1 cellular context compared by ENCODE assay signal in the genomic region with DNA sequence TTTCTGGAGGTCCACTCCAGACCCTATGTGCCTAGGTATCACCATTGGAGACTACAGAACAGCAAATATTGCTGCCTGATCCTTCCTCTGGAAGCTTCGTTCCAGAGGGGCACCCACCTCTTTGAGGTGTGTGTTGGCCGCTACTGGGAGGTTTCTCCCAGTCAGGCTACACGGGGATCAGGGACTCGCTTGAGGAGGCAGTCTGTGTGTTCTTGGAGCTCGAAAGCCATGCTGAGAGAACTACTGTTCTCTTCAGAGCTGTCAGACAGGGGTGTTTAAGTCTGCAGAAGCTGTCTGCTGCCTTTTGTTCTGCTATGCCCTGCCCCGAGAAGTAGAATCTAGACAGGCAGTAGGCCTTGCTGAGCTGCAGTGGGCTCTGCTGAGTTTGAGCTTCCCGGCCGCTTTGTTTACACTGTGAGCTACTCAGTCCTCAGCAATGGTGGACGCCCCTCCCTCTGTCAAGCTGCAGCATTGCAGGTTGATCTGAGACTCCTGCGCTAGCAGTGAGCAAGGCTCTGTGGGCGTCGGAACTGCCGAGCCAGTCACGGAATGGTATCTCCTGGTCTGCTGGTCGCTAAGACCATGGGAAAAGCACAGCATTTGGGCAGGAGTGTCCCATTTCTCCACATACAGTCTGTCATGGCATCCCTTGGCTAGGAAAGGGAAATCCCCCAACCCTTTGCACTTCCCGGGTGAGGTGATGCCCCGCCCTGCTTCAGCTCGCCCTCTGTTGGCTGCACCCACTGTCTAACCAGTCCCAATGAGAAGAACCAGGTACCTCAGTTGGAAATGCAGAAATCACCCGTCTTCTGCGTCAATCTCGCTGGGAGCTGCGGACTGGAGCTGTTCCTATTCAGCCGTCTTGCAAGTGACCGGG.
TF ChIP-seq lines count a peak whose summit lies in the region.

No MANE protein-coding gene starts in this region.

TF ChIP-seq in H1, 55 proteins besides CTCF, POLR2A, EP300 and RAD21:
- TF ChIP-seq GABPA (IDR thresholded peaks at IDR 0.05; ENCODE audit: borderline replicate concordance, insufficient read depth, low read length) (no peak), KDM5A (IDR thresholded peaks at IDR 0.05; ENCODE audit: low read length) (no peak), TAF1 (IDR thresholded peaks at IDR 0.05; ENCODE audit: low read depth, low read length) (no peak), HDAC2 (IDR thresholded peaks at IDR 0.05; ENCODE audit: borderline replicate concordance in 1 of 2, low read depth in 2 of 2, low read length in 2 of 2) (no peak), ZNF274 (IDR thresholded peaks at IDR 0.05; ENCODE audit: borderline replicate concordance, extremely low read depth, low read length) (no peak), BCL11A (IDR thresholded peaks at IDR 0.05; ENCODE audit: low read depth in 2 of 2, low read length in 2 of 2) (no peak)
- TF ChIP-seq, protein P1, sequence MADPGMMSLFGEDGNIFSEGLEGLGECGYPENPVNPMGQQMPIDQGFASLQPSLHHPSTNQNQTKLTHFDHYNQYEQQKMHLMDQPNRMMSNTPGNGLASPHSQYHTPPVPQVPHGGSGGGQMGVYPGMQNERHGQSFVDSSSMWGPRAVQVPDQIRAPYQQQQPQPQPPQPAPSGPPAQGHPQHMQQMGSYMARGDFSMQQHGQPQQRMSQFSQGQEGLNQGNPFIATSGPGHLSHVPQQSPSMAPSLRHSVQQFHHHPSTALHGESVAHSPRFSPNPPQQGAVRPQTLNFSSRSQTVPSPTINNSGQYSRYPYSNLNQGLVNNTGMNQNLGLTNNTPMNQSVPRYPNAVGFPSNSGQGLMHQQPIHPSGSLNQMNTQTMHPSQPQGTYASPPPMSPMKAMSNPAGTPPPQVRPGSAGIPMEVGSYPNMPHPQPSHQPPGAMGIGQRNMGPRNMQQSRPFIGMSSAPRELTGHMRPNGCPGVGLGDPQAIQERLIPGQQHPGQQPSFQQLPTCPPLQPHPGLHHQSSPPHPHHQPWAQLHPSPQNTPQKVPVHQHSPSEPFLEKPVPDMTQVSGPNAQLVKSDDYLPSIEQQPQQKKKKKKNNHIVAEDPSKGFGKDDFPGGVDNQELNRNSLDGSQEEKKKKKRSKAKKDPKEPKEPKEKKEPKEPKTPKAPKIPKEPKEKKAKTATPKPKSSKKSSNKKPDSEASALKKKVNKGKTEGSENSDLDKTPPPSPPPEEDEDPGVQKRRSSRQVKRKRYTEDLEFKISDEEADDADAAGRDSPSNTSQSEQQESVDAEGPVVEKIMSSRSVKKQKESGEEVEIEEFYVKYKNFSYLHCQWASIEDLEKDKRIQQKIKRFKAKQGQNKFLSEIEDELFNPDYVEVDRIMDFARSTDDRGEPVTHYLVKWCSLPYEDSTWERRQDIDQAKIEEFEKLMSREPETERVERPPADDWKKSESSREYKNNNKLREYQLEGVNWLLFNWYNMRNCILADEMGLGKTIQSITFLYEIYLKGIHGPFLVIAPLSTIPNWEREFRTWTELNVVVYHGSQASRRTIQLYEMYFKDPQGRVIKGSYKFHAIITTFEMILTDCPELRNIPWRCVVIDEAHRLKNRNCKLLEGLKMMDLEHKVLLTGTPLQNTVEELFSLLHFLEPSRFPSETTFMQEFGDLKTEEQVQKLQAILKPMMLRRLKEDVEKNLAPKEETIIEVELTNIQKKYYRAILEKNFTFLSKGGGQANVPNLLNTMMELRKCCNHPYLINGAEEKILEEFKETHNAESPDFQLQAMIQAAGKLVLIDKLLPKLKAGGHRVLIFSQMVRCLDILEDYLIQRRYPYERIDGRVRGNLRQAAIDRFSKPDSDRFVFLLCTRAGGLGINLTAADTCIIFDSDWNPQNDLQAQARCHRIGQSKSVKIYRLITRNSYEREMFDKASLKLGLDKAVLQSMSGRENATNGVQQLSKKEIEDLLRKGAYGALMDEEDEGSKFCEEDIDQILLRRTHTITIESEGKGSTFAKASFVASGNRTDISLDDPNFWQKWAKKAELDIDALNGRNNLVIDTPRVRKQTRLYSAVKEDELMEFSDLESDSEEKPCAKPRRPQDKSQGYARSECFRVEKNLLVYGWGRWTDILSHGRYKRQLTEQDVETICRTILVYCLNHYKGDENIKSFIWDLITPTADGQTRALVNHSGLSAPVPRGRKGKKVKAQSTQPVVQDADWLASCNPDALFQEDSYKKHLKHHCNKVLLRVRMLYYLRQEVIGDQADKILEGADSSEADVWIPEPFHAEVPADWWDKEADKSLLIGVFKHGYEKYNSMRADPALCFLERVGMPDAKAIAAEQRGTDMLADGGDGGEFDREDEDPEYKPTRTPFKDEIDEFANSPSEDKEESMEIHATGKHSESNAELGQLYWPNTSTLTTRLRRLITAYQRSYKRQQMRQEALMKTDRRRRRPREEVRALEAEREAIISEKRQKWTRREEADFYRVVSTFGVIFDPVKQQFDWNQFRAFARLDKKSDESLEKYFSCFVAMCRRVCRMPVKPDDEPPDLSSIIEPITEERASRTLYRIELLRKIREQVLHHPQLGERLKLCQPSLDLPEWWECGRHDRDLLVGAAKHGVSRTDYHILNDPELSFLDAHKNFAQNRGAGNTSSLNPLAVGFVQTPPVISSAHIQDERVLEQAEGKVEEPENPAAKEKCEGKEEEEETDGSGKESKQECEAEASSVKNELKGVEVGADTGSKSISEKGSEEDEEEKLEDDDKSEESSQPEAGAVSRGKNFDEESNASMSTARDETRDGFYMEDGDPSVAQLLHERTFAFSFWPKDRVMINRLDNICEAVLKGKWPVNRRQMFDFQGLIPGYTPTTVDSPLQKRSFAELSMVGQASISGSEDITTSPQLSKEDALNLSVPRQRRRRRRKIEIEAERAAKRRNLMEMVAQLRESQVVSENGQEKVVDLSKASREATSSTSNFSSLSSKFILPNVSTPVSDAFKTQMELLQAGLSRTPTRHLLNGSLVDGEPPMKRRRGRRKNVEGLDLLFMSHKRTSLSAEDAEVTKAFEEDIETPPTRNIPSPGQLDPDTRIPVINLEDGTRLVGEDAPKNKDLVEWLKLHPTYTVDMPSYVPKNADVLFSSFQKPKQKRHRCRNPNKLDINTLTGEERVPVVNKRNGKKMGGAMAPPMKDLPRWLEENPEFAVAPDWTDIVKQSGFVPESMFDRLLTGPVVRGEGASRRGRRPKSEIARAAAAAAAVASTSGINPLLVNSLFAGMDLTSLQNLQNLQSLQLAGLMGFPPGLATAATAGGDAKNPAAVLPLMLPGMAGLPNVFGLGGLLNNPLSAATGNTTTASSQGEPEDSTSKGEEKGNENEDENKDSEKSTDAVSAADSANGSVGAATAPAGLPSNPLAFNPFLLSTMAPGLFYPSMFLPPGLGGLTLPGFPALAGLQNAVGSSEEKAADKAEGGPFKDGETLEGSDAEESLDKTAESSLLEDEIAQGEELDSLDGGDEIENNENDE (IDR thresholded peaks at IDR 0.05; ENCODE audit: insufficient replicate concordance, low read length): no peak
- TF ChIP-seq, protein P2, sequence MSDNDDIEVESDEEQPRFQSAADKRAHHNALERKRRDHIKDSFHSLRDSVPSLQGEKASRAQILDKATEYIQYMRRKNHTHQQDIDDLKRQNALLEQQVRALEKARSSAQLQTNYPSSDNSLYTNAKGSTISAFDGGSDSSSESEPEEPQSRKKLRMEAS (IDR thresholded peaks at IDR 0.05): no peak
